In genomic region chr17:49968380-49969133, GRCh38 we compare ENCODE assay signal across 8 cellular contexts. TPM values are rescaled to one million over a fixed set of nuclear protein-coding genes. Genes with fewer than 3 reads are reported as not detected.
DNase-seq lines count a peak whose midpoint lies in the region; ATAC-seq lines count a peak whose summit lies in the region.

No MANE protein-coding gene starts in this region.

- H3K9me3 ChIP-seq in effector memory CD4-positive, alpha-beta T cell (ENCODE audit: control insufficient read depth, low read length), result no peaks in the 10 kb centered on the region
- no peaks in the 10 kb centered on the region for H3K9me3 ChIP-seq in muscle layer of duodenum (ENCODE audit: control insufficient read depth in 1 of 2, low read length in 2 of 2)

- H3K4me1 Mint-ChIP-seq in activated CD4-positive, alpha-beta memory T cell treated with anti-CD3 and anti-CD28 coated beads, Interleukin-2, amount 10 ng/mL, durations not matched to agents 7 days and 5 days, result peaks cover 39% of the 10 kb centered on the region
- H3K4me1 Mint-ChIP-seq in stimulated activated effector memory CD8-positive, alpha-beta T cell treated with anti-CD3 and anti-CD28 coated beads, Interleukin-12 subunit alpha, Interleukin-12 subunit beta, amount 100 ng/mL, for 72 hours, result peaks cover 56% of the 10 kb centered on the region

- H3K4me3 Mint-ChIP-seq in activated CD4-positive, alpha-beta memory T cell treated with anti-CD3 and anti-CD28 coated beads, Interleukin-2, amount 10 ng/mL, durations not matched to agents 7 days and 5 days, result peak overlapping the region; percentile 81
- H3K4me3 Mint-ChIP-seq in stimulated activated effector memory CD8-positive, alpha-beta T cell treated with anti-CD3 and anti-CD28 coated beads, Interleukin-12 subunit alpha, Interleukin-12 subunit beta, amount 100 ng/mL, for 72 hours, result peak overlapping the region; percentile 84

- peak; percentile 78 for ATAC-seq in stimulated activated effector memory CD8-positive, alpha-beta T cell treated with anti-CD3 and anti-CD28 coated beads, Interleukin-12 subunit alpha, Interleukin-12 subunit beta, amount 100 ng/mL, for 72 hours

- peaks cover 48% of the 10 kb centered on the region for H3K4me1 ChIP-seq in effector memory CD4-positive, alpha-beta T cell (ENCODE audit: control insufficient read depth, insufficient read depth, low read length, poor library complexity, severe bottlenecking)
- peaks cover 0 to 47% of the 10 kb centered on the region in 2 donors for H3K4me1 ChIP-seq in muscle layer of duodenum (ENCODE audit: control insufficient read depth in 1 of 2, insufficient read depth in 2 of 2, low read length in 2 of 2)

- H3K27me3 Mint-ChIP-seq in activated CD4-positive, alpha-beta memory T cell treated with anti-CD3 and anti-CD28 coated beads, Interleukin-2, amount 10 ng/mL, durations not matched to agents 7 days and 5 days, result peaks cover 92% of the 10 kb centered on the region

- in situ Hi-C loops in Caki2 (cut with HindIII; ENCODE audit: low pct_unique_long_range_greater_than_20kb, low sequenced_read_pairs), result no loop called here

- no peak overlapping the region for H3K27ac Mint-ChIP-seq in activated CD4-positive, alpha-beta memory T cell treated with anti-CD3 and anti-CD28 coated beads, Interleukin-2, amount 10 ng/mL, durations not matched to agents 7 days and 5 days
- no peak overlapping the region for H3K27ac Mint-ChIP-seq in stimulated activated effector memory CD8-positive, alpha-beta T cell treated with anti-CD3 and anti-CD28 coated beads, Interleukin-12 subunit alpha, Interleukin-12 subunit beta, amount 100 ng/mL, for 72 hours

- CTCF ChIA-PET in activated CD4-positive, alpha-beta memory T cell treated with anti-CD3 and anti-CD28 coated beads, Interleukin-2, amount 10 ng/mL, durations not matched to agents 7 days and 5 days (lab: Charles Lee), result interaction anchor here (1.2 kb wide), 1 partner anchor 411 kb away, joined by 3 read pairs; no protein-coding TSS in a partner anchor

- H3K36me3 Mint-ChIP-seq in activated CD4-positive, alpha-beta memory T cell treated with anti-CD3 and anti-CD28 coated beads, Interleukin-2, amount 10 ng/mL, durations not matched to agents 7 days and 5 days (ENCODE audit: low read depth), result no peaks in the 10 kb centered on the region
- H3K36me3 Mint-ChIP-seq in stimulated activated effector memory CD8-positive, alpha-beta T cell treated with anti-CD3 and anti-CD28 coated beads, Interleukin-12 subunit alpha, Interleukin-12 subunit beta, amount 100 ng/mL, for 72 hours, result no peaks in the 10 kb centered on the region

- peak; percentile 73 for DNase-seq in Caki2 (ENCODE audit: low read depth)
- DNase-seq in HCEC 1CT, result peak; percentile 35
- DNase-seq in NCI-H526 (lab: John Stamatoyannopoulos, UW), result peak; percentile 56 to 92
- peak; percentile 74 for DNase-seq in activated CD4-positive, alpha-beta memory T cell treated with anti-CD3 and anti-CD28 coated beads, Interleukin-2, amount 10 ng/mL, durations not matched to agents 7 days and 5 days
- peak; percentile 43 to 49 (median 46) for DNase-seq in effector memory CD4-positive, alpha-beta T cell
- peak; percentile 43 to 80 for DNase-seq in stimulated activated effector memory CD8-positive, alpha-beta T cell treated with anti-CD3 and anti-CD28 coated beads, Interleukin-12 subunit alpha, Interleukin-12 subunit beta, amount 100 ng/mL, for 72 hours (ENCODE audit: low spot score in 2 of 2)
- no peak for DNase-seq in globus pallidus (ENCODE audit: low spot score)

- peaks cover 70% of the 10 kb centered on the region for H3K27me3 ChIP-seq in effector memory CD4-positive, alpha-beta T cell (replicated peaks; ENCODE audit: control insufficient read depth, insufficient read depth, low read length, poor library complexity, severe bottlenecking)
- H3K27me3 ChIP-seq in muscle layer of duodenum (ENCODE audit: low read depth, low read length), result peaks cover 97% of the 10 kb centered on the region

- no peak overlapping the region for H3K27ac ChIP-seq in effector memory CD4-positive, alpha-beta T cell (ENCODE audit: insufficient read depth, low read length, poor library complexity, severe bottlenecking)
- H3K27ac ChIP-seq in muscle layer of duodenum (ENCODE audit: low read length), result no peak overlapping the region

- no peaks in the 10 kb centered on the region for H3K9me3 Mint-ChIP-seq in activated CD4-positive, alpha-beta memory T cell treated with anti-CD3 and anti-CD28 coated beads, Interleukin-2, amount 10 ng/mL, durations not matched to agents 7 days and 5 days
- H3K9me3 Mint-ChIP-seq in stimulated activated effector memory CD8-positive, alpha-beta T cell treated with anti-CD3 and anti-CD28 coated beads, Interleukin-12 subunit alpha, Interleukin-12 subunit beta, amount 100 ng/mL, for 72 hours, result no peaks in the 10 kb centered on the region

- POLR2A ChIA-PET in activated CD4-positive, alpha-beta memory T cell treated with anti-CD3 and anti-CD28 coated beads, Interleukin-2, amount 10 ng/mL, durations not matched to agents 7 days and 5 days (lab: Charles Lee), result interaction anchor here (1.0 kb wide), 1 partner anchor 25 kb away, joined by 3 read pairs; no protein-coding TSS in a partner anchor

- peak overlapping the region; percentile 57 for H3K4me3 ChIP-seq in effector memory CD4-positive, alpha-beta T cell (ENCODE audit: insufficient read depth, low read depth, low read length, poor library complexity, severe bottlenecking)
- peak overlapping the region; percentile 39 to 63 for H3K4me3 ChIP-seq in muscle layer of duodenum (ENCODE audit: low read depth in 1 of 2, low read length in 2 of 2)

- H3K36me3 ChIP-seq in effector memory CD4-positive, alpha-beta T cell (ENCODE audit: control insufficient read depth, insufficient read depth, low read length), result no peaks in the 10 kb centered on the region
- H3K36me3 ChIP-seq in muscle layer of duodenum (ENCODE audit: control insufficient read depth in 1 of 2, insufficient read depth in 2 of 2, low read length in 2 of 2), result no peaks in the 10 kb centered on the region

RNA-seq across cellular contexts. Expression of gene DLX4, which starts 0.4 kb away (rescaled TPM):
- total RNA-seq in Caki2 (2014; rRNA removed; shearing (Covaris generic); ENCODE audit: low replicate concordance), result 0.52 TPM in 1 of 2 replicates, not detected in the other
- under 1 TPM; 0.28 TPM for total RNA-seq in activated CD4-positive, alpha-beta memory T cell treated with anti-CD3 and anti-CD28 coated beads, Interleukin-2, amount 10 ng/mL, durations not matched to agents 7 days and 5 days

RNA-seq across cellular contexts. Expression of gene DLX3, which starts 26.5 kb away (rescaled TPM):
- total RNA-seq in Caki2 (2014; rRNA removed; shearing (Covaris generic); ENCODE audit: low replicate concordance), result not detected in 2 replicates
- not detected for total RNA-seq in activated CD4-positive, alpha-beta memory T cell treated with anti-CD3 and anti-CD28 coated beads, Interleukin-2, amount 10 ng/mL, durations not matched to agents 7 days and 5 days
